Comparison of ENCODE assay signal across 24 cellular contexts in genomic region chr7:76062254-76062653, GRCh38. TPM values are rescaled to one million over a fixed set of nuclear protein-coding genes. Genes with fewer than 3 reads are reported as not detected.
DNase-seq lines count a peak whose midpoint lies in the region; ATAC-seq and TF ChIP-seq lines count a peak whose summit lies in the region.
"Had no signal": no experiment of that assay in that cellular context is flagged by ENCODE, and none has a peak within 500 bp of the region (broad histone marks: within the 10 kb centered on the region; RNA-seq: fewer than 3 reads in every experiment).

No MANE protein-coding gene starts in this region.

- H4K91ac ChIP-seq in neuronal stem cell (ENCODE audit: low read depth, low read length, poor library complexity) (no peak overlapping the region), trophoblast cell (ENCODE audit: low read depth, low read length) (no peak overlapping the region)

- DNase-seq in H7 (peak; percentile 12), neuronal stem cell (ENCODE audit: low spot score) (no peak), trophoblast cell (no peak)
- no peak for DNase-seq in effector memory CD8-positive, alpha-beta T cell
- no peak for DNase-seq in activated CD4-positive, alpha-beta T cell treated with anti-CD3 and anti-CD28 coated beads for 1 hour
- DNase-seq in activated effector memory CD4-positive, alpha-beta T cell treated with anti-CD3 and anti-CD28 coated beads, Interleukin-2, amount 50 U/mL, for 16 hours: no peak
- DNase-seq: ACHN; CD4-positive, CD25-positive, alpha-beta regulatory T cell; DMS153; DND-41; GOT3; HCEC 1CT; KG1; MG63; NCI-H1105 treated with DMSO at 0.1 percent for 48 hours; NCI-H146; NCI-H1930; NCI-H2107; NCI-H524; NCI-H774 had no signal

- no peak overlapping the region for H4K8ac ChIP-seq in neuronal stem cell (ENCODE audit: low read depth, low read length)
- H4K8ac ChIP-seq in trophoblast cell (ENCODE audit: low read depth, low read length): no peak overlapping the region

- H2BK120ac ChIP-seq in neuronal stem cell (ENCODE audit: low read depth, low read length): no peak overlapping the region
- H2BK120ac ChIP-seq in trophoblast cell (ENCODE audit: insufficient read depth, low read length, poor library complexity): no peak overlapping the region

- H3K79me1 ChIP-seq in neuronal stem cell (ENCODE audit: low read depth, low read length) (peaks cover 3% of the 10 kb centered on the region), trophoblast cell (ENCODE audit: low read length) (no peaks in the 10 kb centered on the region)

- WGBS in neuronal stem cell (ENCODE audit: extremely low coverage in 2 of 2, insufficient read length in 2 of 2, insufficient replicate concordance in 1 of 2), 2 donors: no CpG with 5 or more reads among the region's 15 CpGs
- no CpG with 5 or more reads among the region's 15 CpGs for WGBS in trophoblast cell (ENCODE audit: extremely low coverage, insufficient coverage, insufficient read length)

- H4K12ac ChIP-seq in trophoblast cell (ENCODE audit: low read depth, low read length): no peak overlapping the region

- H3K27me3 Mint-ChIP-seq in effector memory CD8-positive, alpha-beta T cell: no peaks in the 10 kb centered on the region
- H3K27me3 Mint-ChIP-seq: CD4-positive, CD25-positive, alpha-beta regulatory T cell had no signal

- no peaks in the 10 kb centered on the region for H3K27me3 ChIP-seq in H7 (ENCODE audit: control insufficient read depth, insufficient read depth, low read length)
- H3K27me3 ChIP-seq in neuronal stem cell (ENCODE audit: control insufficient read depth in 3 of 3, insufficient read depth in 3 of 3, low read depth in 1 of 3, low read length in 3 of 3): no peaks in the 10 kb centered on the region
- H3K27me3 ChIP-seq in trophoblast cell (ENCODE audit: insufficient read depth, low read length): no peaks in the 10 kb centered on the region
- H3K27me3 ChIP-seq: MG63 had no signal

- H2BK15ac ChIP-seq in neuronal stem cell (ENCODE audit: low read length): no peak overlapping the region

- TF ChIP-seq CTCF in VCaP (conservative IDR thresholded peaks at IDR 0.05): no peak

- H2AFZ ChIP-seq in neuronal stem cell (ENCODE audit: low read length) (no peak overlapping the region), trophoblast cell (ENCODE audit: insufficient read depth, low read length, poor library complexity) (no peak overlapping the region)

- H2BK12ac ChIP-seq in neuronal stem cell (ENCODE audit: low read length) (no peak overlapping the region), trophoblast cell (ENCODE audit: low read length) (no peak overlapping the region)

- no peak overlapping the region for H2AK5ac ChIP-seq in neuronal stem cell (ENCODE audit: low read depth, low read length)
- H2AK5ac ChIP-seq in trophoblast cell (ENCODE audit: low read length): no peak overlapping the region

- no peak overlapping the region for H3K4ac ChIP-seq in neuronal stem cell (ENCODE audit: low read length)
- H3K4ac ChIP-seq in trophoblast cell (ENCODE audit: low read depth, low read length): no peak overlapping the region

- H3K4me1 Mint-ChIP-seq in effector memory CD8-positive, alpha-beta T cell (ENCODE audit: low read depth in 2 of 2): no peaks in the 10 kb centered on the region
- H3K4me1 Mint-ChIP-seq: CD4-positive, CD25-positive, alpha-beta regulatory T cell had no signal

- no peak for ATAC-seq in effector memory CD8-positive, alpha-beta T cell (replicated peaks)
- no peak for ATAC-seq in GM21529 (IDR thresholded peaks at IDR 0.05; ENCODE audit: unreplicated experiment)

- H3K9me3 Mint-ChIP-seq in effector memory CD8-positive, alpha-beta T cell: no peaks in the 10 kb centered on the region
- H3K9me3 Mint-ChIP-seq: CD4-positive, CD25-positive, alpha-beta regulatory T cell had no signal

- H3K23ac ChIP-seq in neuronal stem cell (ENCODE audit: low read depth, low read length, poor library complexity): no peak overlapping the region
- H3K23ac ChIP-seq in trophoblast cell (ENCODE audit: low read length): no peak overlapping the region

- H3K4me2 ChIP-seq in neuronal stem cell (ENCODE audit: insufficient read depth, low read length, poor library complexity, severe bottlenecking) (no peak overlapping the region), trophoblast cell (ENCODE audit: low read length) (no peak overlapping the region)
- H3K4me2 ChIP-seq: SK-N-SH had no signal

- no peak overlapping the region for H3K18ac ChIP-seq in neuronal stem cell (ENCODE audit: low read length)
- H3K18ac ChIP-seq in trophoblast cell (ENCODE audit: low read length): no peak overlapping the region

- peaks cover 0 to 2% of the 10 kb centered on the region in 2 donors for H3K9me3 ChIP-seq in neuronal stem cell (replicated peaks in 1 of 2; ENCODE audit: control insufficient read depth in 2 of 2, insufficient read depth in 1 of 2, low read depth in 1 of 2, low read length in 2 of 2)
- peaks cover 2% of the 10 kb centered on the region for H3K9me3 ChIP-seq in trophoblast cell (ENCODE audit: insufficient read depth, low read depth, low read length)
- H3K9me3 ChIP-seq: MG63, SK-N-SH had no signal

- peak overlapping the region; percentile 38 to 39 for H3K27ac Mint-ChIP-seq in effector memory CD8-positive, alpha-beta T cell

- H3K4me1 ChIP-seq in neuronal stem cell (ENCODE audit: control insufficient read depth in 2 of 2, insufficient read depth in 1 of 2, low read depth in 1 of 2, low read length in 2 of 2) (no peaks in the 10 kb centered on the region), trophoblast cell (ENCODE audit: control insufficient read depth in 1 of 2, insufficient read depth in 2 of 2, low read length in 2 of 2) (no peaks in the 10 kb centered on the region)

- no peak overlapping the region for H3K4me3 Mint-ChIP-seq in effector memory CD8-positive, alpha-beta T cell
- H3K4me3 Mint-ChIP-seq: CD4-positive, CD25-positive, alpha-beta regulatory T cell had no signal

- no peak overlapping the region for H3K14ac ChIP-seq in neuronal stem cell (ENCODE audit: low read length)
- H3K14ac ChIP-seq in trophoblast cell (ENCODE audit: low read length): no peak overlapping the region

- H3K36me3 Mint-ChIP-seq in effector memory CD8-positive, alpha-beta T cell (ENCODE audit: insufficient read depth): peaks cover 80% of the 10 kb centered on the region

- H3K36me3 ChIP-seq in H7 (replicated peaks; ENCODE audit: control insufficient read depth, insufficient read depth, low read length): peaks cover 77% of the 10 kb centered on the region
- H3K36me3 ChIP-seq in neuronal stem cell (replicated peaks in 1 of 2; ENCODE audit: control insufficient read depth in 2 of 2, insufficient read depth in 2 of 2, low read length in 2 of 2): peaks cover 79 to 100% of the 10 kb centered on the region in 2 donors
- peaks cover 86 to 95% of the 10 kb centered on the region in 2 experiments for H3K36me3 ChIP-seq in trophoblast cell (ENCODE audit: control insufficient read depth in 1 of 2, insufficient read depth in 2 of 2, low read length in 2 of 2)

- peak overlapping the region; percentile 35; the same call in 1 of the 2 replicates for H3K27ac ChIP-seq in VCaP
- H3K27ac ChIP-seq in neuronal stem cell (replicated peaks; ENCODE audit: low read length): no peak overlapping the region
- H3K27ac ChIP-seq in trophoblast cell (ENCODE audit: low read depth, low read length): no peak overlapping the region
- H3K27ac ChIP-seq: HL-60 had no signal

- H2BK5ac ChIP-seq in neuronal stem cell (ENCODE audit: low read length): no peak overlapping the region
- no peak overlapping the region for H2BK5ac ChIP-seq in trophoblast cell (ENCODE audit: low read depth, low read length, poor library complexity)

- no peak overlapping the region for H3K4me3 ChIP-seq in H7 (ENCODE audit: insufficient read depth, low read depth, low read length)
- H3K4me3 ChIP-seq in neuronal stem cell (ENCODE audit: low read length in 2 of 2): no peak overlapping the region
- no peak overlapping the region for H3K4me3 ChIP-seq in trophoblast cell (ENCODE audit: low read depth, low read length)
- H3K4me3 ChIP-seq: MG63 had no signal

- peak overlapping the region; percentile 2 for H3K9ac ChIP-seq in neuronal stem cell (ENCODE audit: low read depth, low read length, poor library complexity)
- no peak overlapping the region for H3K9ac ChIP-seq in trophoblast cell (ENCODE audit: low read length)
- H3K9ac ChIP-seq: SK-N-SH had no signal

- no peaks in the 10 kb centered on the region for H3K79me2 ChIP-seq in trophoblast cell (ENCODE audit: control insufficient read depth, insufficient read depth, low read length, poor library complexity)

RNA-seq across cellular contexts. Expression of gene MDH2, which starts 14.3 kb away (rescaled TPM):
- total RNA-seq in H7 (2014; rRNA removed; shearing (Covaris generic)): 206 and 246 TPM in 2 replicates
- 189 TPM for polyA plus RNA-seq in neuronal stem cell (2013, experiment 1 of 2)
- 179 TPM for polyA plus RNA-seq in neuronal stem cell (2013, experiment 2 of 2)
- 208 and 212 TPM in 2 replicates for polyA plus RNA-seq in trophoblast cell (2013)

RNA-seq across cellular contexts. Expression of gene STYXL1, which starts 14.5 kb away (rescaled TPM):
- total RNA-seq in H7 (2014; rRNA removed; shearing (Covaris generic)): 53.1 and 68.6 TPM in 2 replicates
- polyA plus RNA-seq in neuronal stem cell (2013, experiment 1 of 2): 39.7 TPM
- 37.4 TPM for polyA plus RNA-seq in neuronal stem cell (2013, experiment 2 of 2)
- polyA plus RNA-seq in trophoblast cell (2013): 36.7 and 42.0 TPM in 2 replicates
